ENCODE assay signal across 24 cellular contexts in the genomic region with DNA sequence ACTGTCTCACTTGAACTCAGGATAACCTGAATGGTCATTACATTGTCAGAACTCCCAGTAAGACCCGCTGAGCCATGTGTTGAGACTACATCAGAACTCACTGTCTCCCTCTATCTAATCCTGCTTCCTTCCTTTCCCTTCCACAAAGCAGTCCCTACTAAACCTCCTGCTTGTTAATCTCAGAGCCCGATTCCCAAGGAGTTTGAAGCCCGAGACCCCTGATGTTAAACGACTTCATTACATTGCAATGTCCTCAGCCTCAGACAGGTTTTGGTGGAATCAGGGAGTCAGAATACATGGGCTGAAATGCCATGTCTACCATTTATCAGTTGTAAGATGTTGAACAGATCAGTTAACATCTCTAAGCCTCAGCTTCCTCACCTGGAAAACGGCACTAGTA.
"Had no signal": no experiment of that assay in that cellular context is flagged by ENCODE, and none has a peak within 500 bp of the region (broad histone marks: within the 10 kb centered on the region; RNA-seq: fewer than 3 reads in every experiment).

No MANE protein-coding gene starts in this region.

- DNase-seq: hippocampal formation; islet precursor cell; left ventricle myocardium inferior; midbrain; mucosa of descending colon; naive thymus-derived CD4-positive, alpha-beta T cell; ovary; right cardiac atrium; stimulated activated CD4-positive, alpha-beta T cell treated with anti-CD3 and anti-CD28 coated beads, Interleukin-12 subunit alpha, Interleukin-12 subunit beta, amount 100 ng/mL, for 4 hours; stimulated activated CD4-positive, alpha-beta T cell treated with anti-CD3 and anti-CD28 coated beads, Interleukin-15, amount 100 ng/mL, for 24 hours; stimulated activated CD4-positive, alpha-beta T cell treated with anti-CD3 and anti-CD28 coated beads, Interleukin-2, amount 100 ng/mL, for 24 hours; stimulated activated CD4-positive, alpha-beta T cell treated with anti-CD3 and anti-CD28 coated beads, Interleukin-4, amount 100 ng/mL, for 1 hour; stimulated activated naive B cell treated with anti-CD40 and anti-IgM and Interleukin-4, amounts not matched to agents 10 μg/mL and 1 μg/mL and 100 μg/mL, for 72 hours; stimulated activated naive CD8-positive, alpha-beta T cell treated with anti-CD3 and anti-CD28 coated beads, Interleukin-15, Interleukin-2, amounts not matched to agents 100 U/mL and 50 U/mL, for 24 hours; stomach; testis; thyroid gland; trophoblast cell; uterus had no signal

- H3K36me3 ChIP-seq: left ventricle myocardium inferior, ovary, stomach, thyroid gland, uterus had no signal

- H3K27ac ChIP-seq: left ventricle myocardium inferior, ovary, skin epidermis, stomach, testis, thyroid gland, uterus had no signal

- H3K4me3 Mint-ChIP-seq: naive thymus-derived CD4-positive, alpha-beta T cell; natural killer cell treated with Interleukin-12 subunit alpha and Interleukin-12 subunit beta and Interleukin-15 and Interleukin-18, amount 100 ng/mL, for 72 hours; stimulated activated naive B cell treated with anti-CD40 and anti-IgM and Interleukin-4, amounts not matched to agents 10 μg/mL and 1 μg/mL and 100 μg/mL, for 72 hours had no signal

- ATAC-seq: mucosa of descending colon; naive thymus-derived CD4-positive, alpha-beta T cell; natural killer cell treated with Interleukin-12 subunit alpha and Interleukin-12 subunit beta and Interleukin-15 and Interleukin-18, amount 100 ng/mL, for 72 hours; right cardiac atrium; sciatic nerve; stimulated activated naive B cell treated with anti-CD40 and anti-IgM and Interleukin-4, amounts not matched to agents 10 μg/mL and 1 μg/mL and 100 μg/mL, for 72 hours; stimulated activated naive CD8-positive, alpha-beta T cell treated with anti-CD3 and anti-CD28 coated beads, Interleukin-15, Interleukin-2, amounts not matched to agents 100 U/mL and 50 U/mL, for 24 hours had no signal

- H3K9me3 Mint-ChIP-seq: stimulated activated naive B cell treated with anti-CD40 and anti-IgM and Interleukin-4, amounts not matched to agents 10 μg/mL and 1 μg/mL and 100 μg/mL, for 72 hours had no signal

- H3K4me3 ChIP-seq: left ventricle myocardium inferior, lung, mucosa of descending colon, ovary, skin epidermis, stomach, testis, thyroid gland, uterus had no signal

- H3K4me1 ChIP-seq: thyroid gland, uterus had no signal

- H3K9me3 ChIP-seq: left ventricle myocardium inferior, mucosa of descending colon, ovary, stomach, testis, thyroid gland, uterus had no signal

- H3K27me3 ChIP-seq: ovary, stomach, testis, thyroid gland, uterus had no signal

- H3K27ac Mint-ChIP-seq: naive thymus-derived CD4-positive, alpha-beta T cell; natural killer cell treated with Interleukin-12 subunit alpha and Interleukin-12 subunit beta and Interleukin-15 and Interleukin-18, amount 100 ng/mL, for 72 hours; progenitor cell of endocrine pancreas; stimulated activated naive B cell treated with anti-CD40 and anti-IgM and Interleukin-4, amounts not matched to agents 10 μg/mL and 1 μg/mL and 100 μg/mL, for 72 hours had no signal

- H3K27me3 Mint-ChIP-seq: naive thymus-derived CD4-positive, alpha-beta T cell; natural killer cell treated with Interleukin-12 subunit alpha and Interleukin-12 subunit beta and Interleukin-15 and Interleukin-18, amount 100 ng/mL, for 72 hours; progenitor cell of endocrine pancreas; stimulated activated naive B cell treated with anti-CD40 and anti-IgM and Interleukin-4, amounts not matched to agents 10 μg/mL and 1 μg/mL and 100 μg/mL, for 72 hours had no signal

- H3K4me1 Mint-ChIP-seq: naive thymus-derived CD4-positive, alpha-beta T cell; stimulated activated naive B cell treated with anti-CD40 and anti-IgM and Interleukin-4, amounts not matched to agents 10 μg/mL and 1 μg/mL and 100 μg/mL, for 72 hours had no signal

- H3K36me3 Mint-ChIP-seq: naive thymus-derived CD4-positive, alpha-beta T cell; natural killer cell treated with Interleukin-12 subunit alpha and Interleukin-12 subunit beta and Interleukin-15 and Interleukin-18, amount 100 ng/mL, for 72 hours; stimulated activated naive B cell treated with anti-CD40 and anti-IgM and Interleukin-4, amounts not matched to agents 10 μg/mL and 1 μg/mL and 100 μg/mL, for 72 hours had no signal
